ENCODE assay signal across 19 cellular contexts in the genomic region with DNA sequence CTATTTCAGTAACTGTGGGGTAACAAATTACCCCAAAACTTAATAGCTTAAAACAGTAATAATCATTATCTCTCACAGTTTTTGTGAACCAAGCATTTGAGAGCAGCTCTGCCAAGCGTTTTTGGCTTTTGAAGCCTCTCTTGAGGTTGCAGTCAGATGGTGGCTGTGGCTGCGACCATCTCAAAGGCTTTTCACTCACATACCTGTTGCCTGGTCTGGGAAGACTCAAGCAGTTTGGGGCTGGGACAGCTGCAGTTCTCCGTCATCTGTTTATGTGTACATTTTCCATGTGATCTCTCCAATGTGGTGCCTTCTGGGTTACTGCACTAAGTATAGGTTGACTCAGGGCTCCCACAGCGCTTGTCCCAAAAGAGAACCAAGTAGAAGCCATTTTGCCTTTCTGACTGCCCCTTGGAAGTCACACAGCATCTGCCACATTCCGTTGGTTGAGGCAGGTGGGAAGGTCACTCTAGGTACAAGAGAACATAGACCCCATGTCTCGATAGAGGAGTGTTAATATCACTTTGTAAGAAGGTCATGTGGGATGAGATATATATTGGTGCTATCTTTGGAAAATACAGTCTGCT. TPM values are rescaled to one million over a fixed set of nuclear protein-coding genes. Genes with fewer than 3 reads are reported as not detected.
A peak's percentile ranks its signal among the peaks of the same experiment; 100 is the strongest.
DNase-seq lines count a peak whose midpoint lies in the region; ATAC-seq and TF ChIP-seq lines count a peak whose summit lies in the region.
"Had no signal": no experiment of that assay in that cellular context is flagged by ENCODE, and none has a peak within 500 bp of the region (broad histone marks: within the 10 kb centered on the region; RNA-seq: fewer than 3 reads in every experiment).

No MANE protein-coding gene starts in this region.

- H3K27me3 ChIP-seq in HL-60 (ENCODE audit: insufficient read depth, poor library complexity, severe bottlenecking) (no peaks in the 10 kb centered on the region), hepatocyte (no peaks in the 10 kb centered on the region), testis (no peaks in the 10 kb centered on the region), breast epithelium (no peaks in the 10 kb centered on the region)

- intact Hi-C loops in testis (cut with DNase I; ENCODE audit: low total_unique reads): no loop called here
- intact Hi-C loops in activated naive CD4-positive, alpha-beta T cell treated with anti-CD3 and anti-CD28 coated beads for 36 hours (cut with micrococcal nuclease): no loop called here
- intact Hi-C loops in breast epithelium (cut with DNase I; ENCODE audit: low total_unique reads): no loop called here

- no peaks in the 10 kb centered on the region for H3K27me3 Mint-ChIP-seq in activated T-cell treated with anti-CD3 and anti-CD28 coated beads, Interleukin-2, amount 50 U/mL, for 72 hours (ENCODE audit: low read depth)
- H3K27me3 Mint-ChIP-seq in activated T-cell treated with anti-CD3 and anti-CD28 coated beads, Interleukin-2, amount 50 U/mL, for 24 hours: no peaks in the 10 kb centered on the region
- H3K27me3 Mint-ChIP-seq in activated naive CD4-positive, alpha-beta T cell treated with anti-CD3 and anti-CD28 coated beads for 36 hours (ENCODE audit: low read depth): no peaks in the 10 kb centered on the region

- H3K36me3 ChIP-seq in hepatocyte (replicated peaks; ENCODE audit: insufficient read depth, low read depth): no peaks in the 10 kb centered on the region
- H3K36me3 ChIP-seq in testis (ENCODE audit: low read depth, missing control alignments): no peaks in the 10 kb centered on the region
- H3K36me3 ChIP-seq in breast epithelium: no peaks in the 10 kb centered on the region

- H3K9me3 ChIP-seq in hepatocyte (ENCODE audit: low read depth): no peaks in the 10 kb centered on the region
- no peaks in the 10 kb centered on the region for H3K9me3 ChIP-seq in testis
- no peaks in the 10 kb centered on the region for H3K9me3 ChIP-seq in breast epithelium

- no peak overlapping the region for H2AFZ ChIP-seq in hepatocyte

- no peak overlapping the region for H3K4me3 ChIP-seq in HL-60 (replicated peaks; ENCODE audit: insufficient read depth, low read length)
- H3K4me3 ChIP-seq in hepatocyte: no peak overlapping the region
- no peak overlapping the region for H3K4me3 ChIP-seq in testis
- H3K4me3 ChIP-seq in breast epithelium: no peak overlapping the region
- H3K4me3 ChIP-seq: SK-N-MC had no signal

- CTCF ChIA-PET in activated naive CD4-positive, alpha-beta T cell treated with anti-CD3 and anti-CD28 coated beads for 36 hours (lab: Charles Lee): no interaction called here

- no peaks in the 10 kb centered on the region for H3K9me2 ChIP-seq in hepatocyte (replicated peaks; ENCODE audit: insufficient read depth)

- TF ChIP-seq POLR2A in testis (IDR thresholded peaks at IDR 0.05) (no peak), breast epithelium (IDR thresholded peaks at IDR 0.05) (no peak)

- H3K4me3 Mint-ChIP-seq in activated T-cell treated with anti-CD3 and anti-CD28 coated beads, Interleukin-2, amount 50 U/mL, for 72 hours: no peak overlapping the region
- no peak overlapping the region for H3K4me3 Mint-ChIP-seq in activated T-cell treated with anti-CD3 and anti-CD28 coated beads, Interleukin-2, amount 50 U/mL, for 24 hours
- H3K4me3 Mint-ChIP-seq in activated naive CD4-positive, alpha-beta T cell treated with anti-CD3 and anti-CD28 coated beads for 36 hours: no peak overlapping the region
- H3K4me3 Mint-ChIP-seq: B cell; CD8-positive, alpha-beta T cell had no signal

- H3K4me1 ChIP-seq in hepatocyte (ENCODE audit: insufficient read depth): peaks cover 29% of the 10 kb centered on the region
- H3K4me1 ChIP-seq in testis: peaks cover 36% of the 10 kb centered on the region
- peaks cover 0 to 5% of the 10 kb centered on the region in 2 donors for H3K4me1 ChIP-seq in breast epithelium

- H3K79me2 ChIP-seq in hepatocyte: peaks cover 82% of the 10 kb centered on the region

- H3K27ac Mint-ChIP-seq in activated T-cell treated with anti-CD3 and anti-CD28 coated beads, Interleukin-2, amount 50 U/mL, for 72 hours: peak overlapping the region; percentile 57
- no peak overlapping the region for H3K27ac Mint-ChIP-seq in activated T-cell treated with anti-CD3 and anti-CD28 coated beads, Interleukin-2, amount 50 U/mL, for 24 hours
- H3K27ac Mint-ChIP-seq in activated naive CD4-positive, alpha-beta T cell treated with anti-CD3 and anti-CD28 coated beads for 36 hours: no peak overlapping the region
- H3K27ac Mint-ChIP-seq: B cell; CD8-positive, alpha-beta T cell had no signal

- DNase-seq in activated T-cell treated with anti-CD3 and anti-CD28 coated beads, Interleukin-2, amount 50 U/mL, for 72 hours: no peak
- no peak for DNase-seq in activated T-cell treated with anti-CD3 and anti-CD28 coated beads, Interleukin-2, amount 50 U/mL, for 24 hours
- DNase-seq in HL-60 (ENCODE audit: low read depth in 1 of 2, low spot score in 1 of 2): no peak
- no peak for DNase-seq in hepatocyte (ENCODE audit: low spot score)
- no peak for DNase-seq in testis
- no peak for DNase-seq in activated naive CD4-positive, alpha-beta T cell treated with anti-CD3 and anti-CD28 coated beads for 36 hours
- DNase-seq in breast epithelium (ENCODE audit: low spot score in 2 of 2): no peak
- DNase-seq: 8988T; CD8-positive, alpha-beta T cell; H7; NCI-H1417; NCI-H187; NCI-H2107; NCI-H510A treated with DMSO at 0.1 percent for 48 hours; NCI-H774; SHP77 had no signal

- WGBS in hepatocyte (ENCODE audit: low lambda C conversion rate, missing lambda C conversion rate): 83% methylated on average over 6 of the region's 6 CpGs
- WGBS in testis, 2 donors: 86 to 90% methylated on average over 6 of the region's 6 CpGs

- ATAC-seq in activated T-cell treated with anti-CD3 and anti-CD28 coated beads, Interleukin-2, amount 50 U/mL, for 72 hours (replicated peaks in 1 of 2): no peak
- no peak for ATAC-seq in GM21786 (IDR thresholded peaks at IDR 0.05; ENCODE audit: unreplicated experiment)
- ATAC-seq: CD8-positive, alpha-beta T cell had no signal

- H3K4me2 ChIP-seq in hepatocyte: no peak overlapping the region

- no peaks in the 10 kb centered on the region for H3K36me3 Mint-ChIP-seq in activated T-cell treated with anti-CD3 and anti-CD28 coated beads, Interleukin-2, amount 50 U/mL, for 72 hours (ENCODE audit: insufficient read depth in 2 of 2)
- H3K36me3 Mint-ChIP-seq in activated T-cell treated with anti-CD3 and anti-CD28 coated beads, Interleukin-2, amount 50 U/mL, for 24 hours (ENCODE audit: low read depth): no peaks in the 10 kb centered on the region
- no peaks in the 10 kb centered on the region for H3K36me3 Mint-ChIP-seq in activated naive CD4-positive, alpha-beta T cell treated with anti-CD3 and anti-CD28 coated beads for 36 hours (ENCODE audit: low read depth)
- H3K36me3 Mint-ChIP-seq: CD8-positive, alpha-beta T cell had no signal

- no peak for TF ChIP-seq CTCF in HL-60 (IDR thresholded peaks at IDR 0.05; ENCODE audit: insufficient read depth, low read length)
- TF ChIP-seq CTCF in hepatocyte (IDR thresholded peaks at IDR 0.05; ENCODE audit: poor library complexity): no peak
- no peak for TF ChIP-seq CTCF in testis (IDR thresholded peaks at IDR 0.05)
- no peak for TF ChIP-seq CTCF in breast epithelium (IDR thresholded peaks at IDR 0.05)

- H3K9me3 Mint-ChIP-seq in activated T-cell treated with anti-CD3 and anti-CD28 coated beads, Interleukin-2, amount 50 U/mL, for 72 hours: no peaks in the 10 kb centered on the region
- H3K9me3 Mint-ChIP-seq in activated T-cell treated with anti-CD3 and anti-CD28 coated beads, Interleukin-2, amount 50 U/mL, for 24 hours: no peaks in the 10 kb centered on the region
- H3K9me3 Mint-ChIP-seq in activated naive CD4-positive, alpha-beta T cell treated with anti-CD3 and anti-CD28 coated beads for 36 hours: no peaks in the 10 kb centered on the region
- H3K9me3 Mint-ChIP-seq: CD8-positive, alpha-beta T cell had no signal

- peaks cover 52% of the 10 kb centered on the region for H3K4me1 Mint-ChIP-seq in activated T-cell treated with anti-CD3 and anti-CD28 coated beads, Interleukin-2, amount 50 U/mL, for 72 hours (ENCODE audit: low read depth)
- H3K4me1 Mint-ChIP-seq in activated T-cell treated with anti-CD3 and anti-CD28 coated beads, Interleukin-2, amount 50 U/mL, for 24 hours (ENCODE audit: low read depth): peaks cover 52% of the 10 kb centered on the region
- H3K4me1 Mint-ChIP-seq in activated naive CD4-positive, alpha-beta T cell treated with anti-CD3 and anti-CD28 coated beads for 36 hours (ENCODE audit: low read depth): peaks cover 28% of the 10 kb centered on the region

- no peaks in the 10 kb centered on the region for H4K20me1 ChIP-seq in hepatocyte (ENCODE audit: insufficient read depth, poor library complexity, severe bottlenecking)

- H3K27ac ChIP-seq in HL-60 (replicated peaks) (peak overlapping the region; percentile 96), hepatocyte (peak overlapping the region; percentile 94), testis (peak overlapping the region; percentile 15 to 22), breast epithelium (no peak overlapping the region)
- H3K27ac ChIP-seq: SK-N-MC had no signal

RNA-seq across cellular contexts. Expression of a gene that starts 49.6 kb away (rescaled TPM):
- total RNA-seq in activated T-cell treated with anti-CD3 and anti-CD28 coated beads, Interleukin-2, amount 50 U/mL, for 72 hours: under 1 TPM; 0.35 to 0.43 TPM
- 12.7 and 13.9 TPM in 2 replicates for total RNA-seq in hepatocyte
- polyA plus RNA-seq in hepatocyte: 10.8 and 21.9 TPM in 2 replicates
- 10 to 100 TPM in 1 of 2 donors, 1 to 10 TPM in 1; 5.0 to 14.4 TPM for total RNA-seq in testis
- polyA plus RNA-seq in testis (ENCODE audit: insufficient read depth, low read depth, low replicate concordance): 4.2 TPM
- total RNA-seq in activated naive CD4-positive, alpha-beta T cell treated with anti-CD3 and anti-CD28 coated beads for 36 hours: under 1 TPM; 0.33 to 0.42 TPM
- total RNA-seq in breast epithelium: 10 to 100 TPM; 10.5 to 17.6 (median 10.7) TPM
- total RNA-seq: B cell; CD8-positive, alpha-beta T cell had no signal

Comparison
In these comparisons a context has a peak if more than half of its experiments do, and no peak if none do; other contexts are left out.
1. H3K27ac ChIP-seq: peak in HL-60 (single experiment), hepatocyte (single experiment) and testis (2 of 2); none in breast epithelium (0 of 2).